Comparison of ENCODE assay signal across 8 cellular contexts in genomic region chr1:172359531-172359991, GRCh38.
DNase-seq lines count a peak whose midpoint lies in the region; FAIRE-seq and TF ChIP-seq lines count a peak whose summit lies in the region.

No MANE protein-coding gene starts in this region.

- intact Hi-C loops in CD14-positive monocyte (cut with micrococcal nuclease), result no loop called here

- peak overlapping the region; percentile 44 for H3K4me2 ChIP-seq in parathyroid adenoma (ENCODE audit: low read length)

- H3K4me1 Mint-ChIP-seq in CD14-positive monocyte, result peaks cover 9% of the 10 kb centered on the region

- no peaks in the 10 kb centered on the region for H3K9me3 ChIP-seq in parathyroid adenoma (ENCODE audit: control insufficient read depth, low read length)

- H3K9me3 Mint-ChIP-seq in CD14-positive monocyte, result no peaks in the 10 kb centered on the region

- H3K27ac Mint-ChIP-seq in CD14-positive monocyte, result no peak overlapping the region

- H3K36me3 ChIP-seq in parathyroid adenoma (ENCODE audit: control insufficient read depth, insufficient read depth, low read length), result no peaks in the 10 kb centered on the region

- no peaks in the 10 kb centered on the region for H3K27me3 ChIP-seq in parathyroid adenoma (ENCODE audit: control insufficient read depth, insufficient read depth, low read length)

- H3K9ac ChIP-seq in parathyroid adenoma, result no peak overlapping the region

- H3K79me2 ChIP-seq in parathyroid adenoma, result no peaks in the 10 kb centered on the region

- no peak overlapping the region for H3K4me3 Mint-ChIP-seq in CD14-positive monocyte

- peaks cover 0 to under 1% of the 10 kb centered on the region in 2 donors for H3K36me3 Mint-ChIP-seq in CD14-positive monocyte

- DNase-seq in EL (peak; percentile 70), NCI-H2227 treated with DMSO at 0.1 percent for 48 hours (lab: John Stamatoyannopoulos, UW) (peak; percentile 40), GM19240 (ENCODE audit: insufficient read length, low spot score) (no peak), NCI-H128 (lab: John Stamatoyannopoulos, UW; ENCODE audit: unreplicated experiment) (no peak), CD14-positive monocyte (ENCODE audit: low spot score) (no peak), anterior cingulate cortex (lab: John Stamatoyannopoulos, UW) (no peak)

- H2AFZ ChIP-seq in parathyroid adenoma, result no peak overlapping the region

- peak overlapping the region; percentile 39 for H3K27ac ChIP-seq in parathyroid adenoma

- TF ChIP-seq CTCF in parathyroid adenoma (IDR thresholded peaks at IDR 0.05) (no peak), CD14-positive monocyte (IDR thresholded peaks at IDR 0.05) (no peak)

- peaks cover 13% of the 10 kb centered on the region for H3K4me1 ChIP-seq in parathyroid adenoma

- H3K4me3 ChIP-seq in parathyroid adenoma (ENCODE audit: low read depth, low read length), result no peak overlapping the region

- H3K27me3 Mint-ChIP-seq in CD14-positive monocyte (ENCODE audit: low read depth in 3 of 3), result no peaks in the 10 kb centered on the region

- FAIRE-seq in colon (lab: Jason Lieb, UNC), result peak; percentile 5

Comparison
In these comparisons a context has a peak if more than half of its experiments do, and no peak if none do; other contexts are left out.
1. DNase-seq: peak in EL (single experiment) and NCI-H2227 treated with DMSO at 0.1 percent for 48 hours (single experiment); none in GM19240 (single experiment), NCI-H128 (single experiment), CD14-positive monocyte (single experiment) and anterior cingulate cortex (0 of 58).